1 cellular context compared by ENCODE assay signal in the genomic region with DNA sequence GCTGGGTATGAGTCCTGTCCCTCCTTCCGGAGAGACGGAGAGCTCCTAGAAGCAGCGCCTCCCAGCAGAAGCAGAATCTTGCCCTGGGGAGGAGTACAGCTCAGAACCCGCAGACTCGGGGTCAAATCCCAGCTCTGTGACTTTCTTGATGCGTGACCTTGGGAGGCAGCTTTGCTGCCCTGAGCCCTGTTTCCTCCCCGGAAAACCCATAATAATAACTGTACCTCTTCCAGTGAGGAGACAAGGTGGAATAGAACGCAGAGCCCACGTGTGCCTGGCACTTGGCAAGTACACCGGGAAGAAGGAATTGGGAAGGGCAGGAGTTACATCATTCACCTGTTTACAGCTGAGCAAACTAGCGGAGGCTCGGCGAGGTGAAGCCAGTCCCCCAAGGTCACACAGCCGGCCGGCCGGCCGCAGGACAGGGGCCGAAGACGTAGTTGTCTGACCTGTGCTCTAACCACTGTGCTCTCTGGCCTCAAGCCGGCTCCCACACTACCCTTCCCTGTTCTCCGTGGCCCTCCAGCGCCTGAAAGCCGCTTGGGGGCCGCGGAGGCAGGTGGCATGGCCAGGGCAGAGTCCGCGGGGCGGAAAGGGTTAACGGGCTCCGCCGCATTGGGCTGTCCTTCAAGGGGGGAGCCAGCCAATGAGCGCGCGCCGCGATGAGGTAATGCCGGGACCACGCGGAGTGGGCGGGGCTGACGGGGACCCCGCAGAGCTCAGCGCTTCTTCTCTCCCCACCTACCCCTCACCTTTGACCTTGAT.
TF ChIP-seq lines count a peak whose summit lies in the region.

No MANE protein-coding gene starts in this region.

TF ChIP-seq in HepG2, 621 proteins besides CTCF, POLR2A, EP300 and RAD21 (continued from another document and continues in another):
- TF ChIP-seq, protein P1, sequence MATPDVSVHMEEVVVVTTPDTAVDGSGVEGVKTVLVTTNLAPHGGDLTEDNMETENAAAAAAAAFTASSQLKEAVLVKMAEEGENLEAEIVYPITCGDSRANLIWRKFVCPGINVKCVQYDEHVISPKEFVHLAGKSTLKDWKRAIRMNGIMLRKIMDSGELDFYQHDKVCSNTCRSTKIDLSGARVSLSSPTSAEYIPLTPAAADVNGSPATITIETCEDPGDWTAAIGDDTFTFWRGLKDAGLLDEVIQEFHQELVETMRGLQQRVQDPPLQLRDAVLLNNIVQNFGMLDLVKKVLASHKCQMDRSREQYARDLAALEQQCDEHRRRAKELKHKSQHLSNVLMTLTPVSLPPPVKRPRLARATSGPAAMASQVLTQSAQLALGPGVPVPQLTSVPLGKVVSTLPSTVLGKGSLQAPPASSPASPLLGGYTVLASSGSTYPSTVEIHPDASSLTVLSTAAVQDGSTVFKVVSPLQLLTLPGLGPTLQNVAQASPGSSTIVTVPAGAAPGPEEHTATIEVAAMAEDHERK (CRISPR knock-in tag; IDR thresholded peaks at IDR 0.05; ENCODE audit: low read depth) = no peak
- TF ChIP-seq STAT5B (CRISPR knock-in tag; IDR thresholded peaks at IDR 0.05) = no peak
- peak; percentile 74 for TF ChIP-seq SP5 (CRISPR knock-in tag; IDR thresholded peaks at IDR 0.05; ENCODE audit: borderline replicate concordance, low read depth)
- TF ChIP-seq SETDB1 (CRISPR knock-in tag; IDR thresholded peaks at IDR 0.05; ENCODE audit: borderline replicate concordance) = no peak
- TF ChIP-seq ZNF775 (CRISPR knock-in tag; IDR thresholded peaks at IDR 0.05; ENCODE audit: borderline replicate concordance) = no peak
- TF ChIP-seq, protein P2, sequence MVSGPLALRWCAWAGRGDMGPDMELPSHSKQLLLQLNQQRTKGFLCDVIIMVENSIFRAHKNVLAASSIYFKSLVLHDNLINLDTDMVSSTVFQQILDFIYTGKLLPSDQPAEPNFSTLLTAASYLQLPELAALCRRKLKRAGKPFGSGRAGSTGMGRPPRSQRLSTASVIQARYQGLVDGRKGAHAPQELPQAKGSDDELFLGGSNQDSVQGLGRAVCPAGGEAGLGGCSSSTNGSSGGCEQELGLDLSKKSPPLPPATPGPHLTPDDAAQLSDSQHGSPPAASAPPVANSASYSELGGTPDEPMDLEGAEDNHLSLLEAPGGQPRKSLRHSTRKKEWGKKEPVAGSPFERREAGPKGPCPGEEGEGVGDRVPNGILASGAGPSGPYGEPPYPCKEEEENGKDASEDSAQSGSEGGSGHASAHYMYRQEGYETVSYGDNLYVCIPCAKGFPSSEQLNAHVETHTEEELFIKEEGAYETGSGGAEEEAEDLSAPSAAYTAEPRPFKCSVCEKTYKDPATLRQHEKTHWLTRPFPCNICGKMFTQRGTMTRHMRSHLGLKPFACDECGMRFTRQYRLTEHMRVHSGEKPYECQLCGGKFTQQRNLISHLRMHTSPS (CRISPR knock-in tag; IDR thresholded peaks at IDR 0.05; ENCODE audit: low read depth) = no peak; the same call in 1 of the 2 replicates
- no peak for TF ChIP-seq HOXA7 (CRISPR knock-in tag; IDR thresholded peaks at IDR 0.05)
- TF ChIP-seq IRX3 (CRISPR knock-in tag; IDR thresholded peaks at IDR 0.05; ENCODE audit: borderline replicate concordance, low read depth) = peak; percentile 23; the same call in 1 of the 2 replicates
- TF ChIP-seq ZNF772 (CRISPR knock-in tag; IDR thresholded peaks at IDR 0.05) = no peak
- peak; percentile 96 for TF ChIP-seq RCOR2 (CRISPR knock-in tag; IDR thresholded peaks at IDR 0.05)
- TF ChIP-seq, protein P3, sequence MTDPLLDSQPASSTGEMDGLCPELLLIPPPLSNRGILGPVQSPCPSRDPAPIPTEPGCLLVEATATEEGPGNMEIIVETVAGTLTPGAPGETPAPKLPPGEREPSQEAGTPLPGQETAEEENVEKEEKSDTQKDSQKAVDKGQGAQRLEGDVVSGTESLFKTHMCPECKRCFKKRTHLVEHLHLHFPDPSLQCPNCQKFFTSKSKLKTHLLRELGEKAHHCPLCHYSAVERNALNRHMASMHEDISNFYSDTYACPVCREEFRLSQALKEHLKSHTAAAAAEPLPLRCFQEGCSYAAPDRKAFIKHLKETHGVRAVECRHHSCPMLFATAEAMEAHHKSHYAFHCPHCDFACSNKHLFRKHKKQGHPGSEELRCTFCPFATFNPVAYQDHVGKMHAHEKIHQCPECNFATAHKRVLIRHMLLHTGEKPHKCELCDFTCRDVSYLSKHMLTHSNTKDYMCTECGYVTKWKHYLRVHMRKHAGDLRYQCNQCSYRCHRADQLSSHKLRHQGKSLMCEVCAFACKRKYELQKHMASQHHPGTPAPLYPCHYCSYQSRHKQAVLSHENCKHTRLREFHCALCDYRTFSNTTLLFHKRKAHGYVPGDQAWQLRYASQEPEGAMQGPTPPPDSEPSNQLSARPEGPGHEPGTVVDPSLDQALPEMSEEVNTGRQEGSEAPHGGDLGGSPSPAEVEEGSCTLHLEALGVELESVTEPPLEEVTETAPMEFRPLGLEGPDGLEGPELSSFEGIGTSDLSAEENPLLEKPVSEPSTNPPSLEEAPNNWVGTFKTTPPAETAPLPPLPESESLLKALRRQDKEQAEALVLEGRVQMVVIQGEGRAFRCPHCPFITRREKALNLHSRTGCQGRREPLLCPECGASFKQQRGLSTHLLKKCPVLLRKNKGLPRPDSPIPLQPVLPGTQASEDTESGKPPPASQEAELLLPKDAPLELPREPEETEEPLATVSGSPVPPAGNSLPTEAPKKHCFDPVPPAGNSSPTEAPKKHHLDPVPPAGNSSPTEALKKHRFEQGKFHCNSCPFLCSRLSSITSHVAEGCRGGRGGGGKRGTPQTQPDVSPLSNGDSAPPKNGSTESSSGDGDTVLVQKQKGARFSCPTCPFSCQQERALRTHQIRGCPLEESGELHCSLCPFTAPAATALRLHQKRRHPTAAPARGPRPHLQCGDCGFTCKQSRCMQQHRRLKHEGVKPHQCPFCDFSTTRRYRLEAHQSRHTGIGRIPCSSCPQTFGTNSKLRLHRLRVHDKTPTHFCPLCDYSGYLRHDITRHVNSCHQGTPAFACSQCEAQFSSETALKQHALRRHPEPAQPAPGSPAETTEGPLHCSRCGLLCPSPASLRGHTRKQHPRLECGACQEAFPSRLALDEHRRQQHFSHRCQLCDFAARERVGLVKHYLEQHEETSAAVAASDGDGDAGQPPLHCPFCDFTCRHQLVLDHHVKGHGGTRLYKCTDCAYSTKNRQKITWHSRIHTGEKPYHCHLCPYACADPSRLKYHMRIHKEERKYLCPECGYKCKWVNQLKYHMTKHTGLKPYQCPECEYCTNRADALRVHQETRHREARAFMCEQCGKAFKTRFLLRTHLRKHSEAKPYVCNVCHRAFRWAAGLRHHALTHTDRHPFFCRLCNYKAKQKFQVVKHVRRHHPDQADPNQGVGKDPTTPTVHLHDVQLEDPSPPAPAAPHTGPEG (CRISPR knock-in tag; IDR thresholded peaks at IDR 0.05) = no peak
- TF ChIP-seq KAT7 (CRISPR knock-in tag; IDR thresholded peaks at IDR 0.05; ENCODE audit: borderline replicate concordance) = 0 out of 2 replicates have a peak, but pooled peaks have one; percentile 23
- TF ChIP-seq MED8 (CRISPR knock-in tag; IDR thresholded peaks at IDR 0.05; ENCODE audit: insufficient replicate concordance) = peak; percentile 69
- no peak for TF ChIP-seq CENPX (CRISPR knock-in tag; IDR thresholded peaks at IDR 0.05)
- no peak; the same call in 1 of the 2 replicates for TF ChIP-seq SNAPC2 (CRISPR knock-in tag; IDR thresholded peaks at IDR 0.05)
- no peak for TF ChIP-seq ATM (IDR thresholded peaks at IDR 0.05; ENCODE audit: borderline replicate concordance)
- TF ChIP-seq KLF6 (CRISPR knock-in tag; IDR thresholded peaks at IDR 0.05) = peak; percentile 35; the same call in 1 of the 2 replicates
- TF ChIP-seq, protein P4, sequence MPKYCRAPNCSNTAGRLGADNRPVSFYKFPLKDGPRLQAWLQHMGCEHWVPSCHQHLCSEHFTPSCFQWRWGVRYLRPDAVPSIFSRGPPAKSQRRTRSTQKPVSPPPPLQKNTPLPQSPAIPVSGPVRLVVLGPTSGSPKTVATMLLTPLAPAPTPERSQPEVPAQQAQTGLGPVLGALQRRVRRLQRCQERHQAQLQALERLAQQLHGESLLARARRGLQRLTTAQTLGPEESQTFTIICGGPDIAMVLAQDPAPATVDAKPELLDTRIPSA (CRISPR knock-in tag; IDR thresholded peaks at IDR 0.05; ENCODE audit: borderline replicate concordance) = no peak
- TF ChIP-seq, protein P5, sequence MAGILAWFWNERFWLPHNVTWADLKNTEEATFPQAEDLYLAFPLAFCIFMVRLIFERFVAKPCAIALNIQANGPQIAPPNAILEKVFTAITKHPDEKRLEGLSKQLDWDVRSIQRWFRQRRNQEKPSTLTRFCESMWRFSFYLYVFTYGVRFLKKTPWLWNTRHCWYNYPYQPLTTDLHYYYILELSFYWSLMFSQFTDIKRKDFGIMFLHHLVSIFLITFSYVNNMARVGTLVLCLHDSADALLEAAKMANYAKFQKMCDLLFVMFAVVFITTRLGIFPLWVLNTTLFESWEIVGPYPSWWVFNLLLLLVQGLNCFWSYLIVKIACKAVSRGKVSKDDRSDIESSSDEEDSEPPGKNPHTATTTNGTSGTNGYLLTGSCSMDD (CRISPR knock-in tag; IDR thresholded peaks at IDR 0.05) = no peak
- no peak for TF ChIP-seq ZNF282 (IDR thresholded peaks at IDR 0.05; ENCODE audit: partially characterized antibody)
- no peak for TF ChIP-seq ZNF674 (CRISPR knock-in tag; IDR thresholded peaks at IDR 0.05; ENCODE audit: low read depth)
- TF ChIP-seq PITX1 (CRISPR knock-in tag; IDR thresholded peaks at IDR 0.05) = peak; percentile 50; the same call in 1 of the 2 replicates
- TF ChIP-seq HOXD1 (CRISPR knock-in tag; IDR thresholded peaks at IDR 0.05) = no peak; the same call in 1 of the 2 replicates
- TF ChIP-seq ZNF101 (CRISPR knock-in tag; IDR thresholded peaks at IDR 0.05; ENCODE audit: borderline replicate concordance, low read depth) = no peak
- TF ChIP-seq FOXJ3 (CRISPR knock-in tag; IDR thresholded peaks at IDR 0.05; ENCODE audit: borderline replicate concordance) = peak; percentile 43; the same call in 1 of the 2 replicates
- TF ChIP-seq, protein P6, sequence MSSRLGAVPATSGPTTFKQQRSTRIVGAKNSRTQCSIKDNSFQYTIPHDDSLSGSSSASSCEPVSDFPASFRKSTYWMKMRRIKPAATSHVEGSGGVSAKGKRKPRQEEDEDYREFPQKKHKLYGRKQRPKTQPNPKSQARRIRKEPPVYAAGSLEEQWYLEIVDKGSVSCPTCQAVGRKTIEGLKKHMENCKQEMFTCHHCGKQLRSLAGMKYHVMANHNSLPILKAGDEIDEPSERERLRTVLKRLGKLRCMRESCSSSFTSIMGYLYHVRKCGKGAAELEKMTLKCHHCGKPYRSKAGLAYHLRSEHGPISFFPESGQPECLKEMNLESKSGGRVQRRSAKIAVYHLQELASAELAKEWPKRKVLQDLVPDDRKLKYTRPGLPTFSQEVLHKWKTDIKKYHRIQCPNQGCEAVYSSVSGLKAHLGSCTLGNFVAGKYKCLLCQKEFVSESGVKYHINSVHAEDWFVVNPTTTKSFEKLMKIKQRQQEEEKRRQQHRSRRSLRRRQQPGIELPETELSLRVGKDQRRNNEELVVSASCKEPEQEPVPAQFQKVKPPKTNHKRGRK (CRISPR knock-in tag; IDR thresholded peaks at IDR 0.05) = no peak
- TF ChIP-seq ZNF556 (CRISPR knock-in tag; IDR thresholded peaks at IDR 0.05; ENCODE audit: borderline replicate concordance) = no peak
- peak; percentile 82; the same call in 1 of the 2 replicates for TF ChIP-seq ZNF350 (CRISPR knock-in tag; IDR thresholded peaks at IDR 0.05; ENCODE audit: borderline replicate concordance, low read depth)
- TF ChIP-seq, protein P7, sequence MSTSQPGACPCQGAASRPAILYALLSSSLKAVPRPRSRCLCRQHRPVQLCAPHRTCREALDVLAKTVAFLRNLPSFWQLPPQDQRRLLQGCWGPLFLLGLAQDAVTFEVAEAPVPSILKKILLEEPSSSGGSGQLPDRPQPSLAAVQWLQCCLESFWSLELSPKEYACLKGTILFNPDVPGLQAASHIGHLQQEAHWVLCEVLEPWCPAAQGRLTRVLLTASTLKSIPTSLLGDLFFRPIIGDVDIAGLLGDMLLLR (CRISPR knock-in tag; IDR thresholded peaks at IDR 0.05) = peak; percentile 68
- TF ChIP-seq FOXM1 (CRISPR knock-in tag; IDR thresholded peaks at IDR 0.05) = no peak
- peak; percentile 59 for TF ChIP-seq ASH2L (IDR thresholded peaks at IDR 0.05; ENCODE audit: insufficient read length, low read depth, low read length)
- peak; percentile 35; the same call in 1 of the 2 replicates for TF ChIP-seq ZNF777 (CRISPR knock-in tag; IDR thresholded peaks at IDR 0.05)
- TF ChIP-seq HDAC6 (IDR thresholded peaks at IDR 0.05; ENCODE audit: low read depth, low read length) = no peak
- no peak for TF ChIP-seq ZNF546 (CRISPR knock-in tag; conservative IDR thresholded peaks at IDR 0.05)
- no peak; the same call in 1 of the 2 replicates for TF ChIP-seq ZNF335 (CRISPR knock-in tag; IDR thresholded peaks at IDR 0.05)
- TF ChIP-seq CCAR2 (optimal IDR thresholded peaks at IDR 0.05; ENCODE audit: low read depth, low read length) = no peak
- TF ChIP-seq HNRNPLL (IDR thresholded peaks at IDR 0.05; ENCODE audit: low read depth, low read length, poor library complexity, severe bottlenecking) = no peak
- TF ChIP-seq BORCS8-MEF2B (CRISPR knock-in tag; IDR thresholded peaks at IDR 0.05) = no peak; the same call in 1 of the 2 replicates
- TF ChIP-seq ZNF274 (CRISPR knock-in tag; IDR thresholded peaks at IDR 0.05) = no peak
- TF ChIP-seq, protein P8, sequence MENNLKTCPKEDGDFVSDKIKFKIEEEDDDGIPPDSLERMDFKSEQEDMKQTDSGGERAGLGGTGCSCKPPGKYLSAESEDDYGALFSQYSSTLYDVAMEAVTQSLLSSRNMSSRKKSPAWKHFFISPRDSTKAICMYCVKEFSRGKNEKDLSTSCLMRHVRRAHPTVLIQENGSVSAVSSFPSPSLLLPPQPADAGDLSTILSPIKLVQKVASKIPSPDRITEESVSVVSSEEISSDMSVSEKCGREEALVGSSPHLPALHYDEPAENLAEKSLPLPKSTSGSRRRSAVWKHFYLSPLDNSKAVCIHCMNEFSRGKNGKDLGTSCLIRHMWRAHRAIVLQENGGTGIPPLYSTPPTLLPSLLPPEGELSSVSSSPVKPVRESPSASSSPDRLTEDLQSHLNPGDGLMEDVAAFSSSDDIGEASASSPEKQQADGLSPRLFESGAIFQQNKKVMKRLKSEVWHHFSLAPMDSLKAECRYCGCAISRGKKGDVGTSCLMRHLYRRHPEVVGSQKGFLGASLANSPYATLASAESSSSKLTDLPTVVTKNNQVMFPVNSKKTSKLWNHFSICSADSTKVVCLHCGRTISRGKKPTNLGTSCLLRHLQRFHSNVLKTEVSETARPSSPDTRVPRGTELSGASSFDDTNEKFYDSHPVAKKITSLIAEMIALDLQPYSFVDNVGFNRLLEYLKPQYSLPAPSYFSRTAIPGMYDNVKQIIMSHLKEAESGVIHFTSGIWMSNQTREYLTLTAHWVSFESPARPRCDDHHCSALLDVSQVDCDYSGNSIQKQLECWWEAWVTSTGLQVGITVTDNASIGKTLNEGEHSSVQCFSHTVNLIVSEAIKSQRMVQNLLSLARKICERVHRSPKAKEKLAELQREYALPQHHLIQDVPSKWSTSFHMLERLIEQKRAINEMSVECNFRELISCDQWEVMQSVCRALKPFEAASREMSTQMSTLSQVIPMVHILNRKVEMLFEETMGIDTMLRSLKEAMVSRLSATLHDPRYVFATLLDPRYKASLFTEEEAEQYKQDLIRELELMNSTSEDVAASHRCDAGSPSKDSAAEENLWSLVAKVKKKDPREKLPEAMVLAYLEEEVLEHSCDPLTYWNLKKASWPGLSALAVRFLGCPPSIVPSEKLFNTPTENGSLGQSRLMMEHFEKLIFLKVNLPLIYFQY (CRISPR knock-in tag; IDR thresholded peaks at IDR 0.05; ENCODE audit: borderline replicate concordance) = peak; percentile 55; the same call in 1 of the 2 replicates
- TF ChIP-seq THAP11 (CRISPR knock-in tag; IDR thresholded peaks at IDR 0.05) = peak; percentile 63
- peak; percentile 16; the same call in 1 of the 2 replicates for TF ChIP-seq ZNF891 (CRISPR knock-in tag; IDR thresholded peaks at IDR 0.05)
- no peak for TF ChIP-seq U2AF1 (optimal IDR thresholded peaks at IDR 0.05; ENCODE audit: low read depth, low read length)
- no peak; the same call in 1 of the 2 replicates for TF ChIP-seq ZNF501 (CRISPR knock-in tag; IDR thresholded peaks at IDR 0.05)
- no peak for TF ChIP-seq MAFF (IDR thresholded peaks at IDR 0.05; ENCODE audit: low read depth, low read length)
- no peak for TF ChIP-seq GLI4 (CRISPR knock-in tag; IDR thresholded peaks at IDR 0.05; ENCODE audit: borderline replicate concordance)
